In genomic region chr20:63050406-63050805, GRCh38 we compare ENCODE assay signal across 33 cellular contexts. TPM values are rescaled to one million over a fixed set of nuclear protein-coding genes. Genes with fewer than 3 reads are reported as not detected.
"Had no signal": no experiment of that assay in that cellular context is flagged by ENCODE, and none has a peak within 500 bp of the region (broad histone marks: within the 10 kb centered on the region; RNA-seq: fewer than 3 reads in every experiment).

No MANE protein-coding gene starts in this region.

- H3K4me1 ChIP-seq: esophagus muscularis mucosa, foreskin keratinocyte, gastroesophageal sphincter, heart right ventricle, left ventricle myocardium inferior, psoas muscle, tibial nerve, upper lobe of left lung had no signal

- DNase-seq: dermis blood vessel endothelial cell; effector memory CD4-positive, alpha-beta T cell; foreskin keratinocyte; hippocampal formation; kidney glomerular epithelial cell; left colon; left ventricle myocardium inferior; nucleus accumbens; ovary; stimulated activated CD4-positive, alpha-beta T cell treated with anti-CD3 and anti-CD28 coated beads, Interleukin-15, amount 100 ng/mL, for 24 hours; stimulated activated CD4-positive, alpha-beta T cell treated with anti-CD3 and anti-CD28 coated beads, Interleukin-2, amount 100 ng/mL, for 48 hours; stimulated activated naive B cell treated with anti-CD40 and anti-IgM and Interleukin-4, amounts not matched to agents 10 μg/mL and 1 μg/mL and 100 μg/mL, for 72 hours had no signal

- H3K9me3 Mint-ChIP-seq: stimulated activated naive CD8-positive, alpha-beta T cell treated with anti-CD3 and anti-CD28 coated beads, Interleukin-15, Interleukin-2, amounts not matched to agents 100 ng/mL and 50 ng/mL, for 24 hours had no signal

- H3K27ac ChIP-seq: coronary artery, esophagus muscularis mucosa, foreskin keratinocyte, gastroesophageal sphincter, heart right ventricle, left ventricle myocardium inferior, neural progenitor cell, ovary, psoas muscle, skin epidermis, thoracic aorta, tibial nerve, upper lobe of left lung had no signal

- H3K36me3 ChIP-seq: esophagus muscularis mucosa, gastroesophageal sphincter, heart right ventricle, left ventricle myocardium inferior, neural progenitor cell, ovary, thoracic aorta, tibial nerve, upper lobe of left lung had no signal

- H3K9ac ChIP-seq: neural progenitor cell had no signal

- H3K4me1 Mint-ChIP-seq: memory B cell, nephron had no signal

- H3K4me3 Mint-ChIP-seq: memory B cell; nephron; neural progenitor cell; stimulated activated naive B cell treated with anti-CD40 and anti-IgM and Interleukin-4, amounts not matched to agents 10 μg/mL and 1 μg/mL and 100 μg/mL, for 72 hours; stimulated activated naive CD8-positive, alpha-beta T cell treated with anti-CD3 and anti-CD28 coated beads, Interleukin-15, Interleukin-2, amounts not matched to agents 100 ng/mL and 50 ng/mL, for 24 hours had no signal

- H3K4me3 ChIP-seq: coronary artery, esophagus muscularis mucosa, gastroesophageal sphincter, heart right ventricle, left ventricle myocardium inferior, lung, neural progenitor cell, ovary, psoas muscle, skin epidermis, thoracic aorta, tibial nerve, upper lobe of left lung had no signal

- H3K27ac Mint-ChIP-seq: memory B cell; nephron; neural progenitor cell; stimulated activated naive B cell treated with anti-CD40 and anti-IgM and Interleukin-4, amounts not matched to agents 10 μg/mL and 1 μg/mL and 100 μg/mL, for 72 hours; stimulated activated naive CD8-positive, alpha-beta T cell treated with anti-CD3 and anti-CD28 coated beads, Interleukin-15, Interleukin-2, amounts not matched to agents 100 ng/mL and 50 ng/mL, for 24 hours had no signal

- H3K27me3 ChIP-seq: foreskin keratinocyte, ovary had no signal

- ATAC-seq: foreskin keratinocyte; gastroesophageal sphincter; heart right ventricle; left colon; psoas muscle; right cardiac atrium; stimulated activated naive B cell treated with anti-CD40 and anti-IgM and Interleukin-4, amounts not matched to agents 10 μg/mL and 1 μg/mL and 100 μg/mL, for 72 hours had no signal

- H3K9me3 ChIP-seq: esophagus muscularis mucosa, left ventricle myocardium inferior, ovary, psoas muscle, thoracic aorta, tibial nerve, upper lobe of left lung had no signal

- H3K36me3 Mint-ChIP-seq: memory B cell, neural progenitor cell had no signal

- FAIRE-seq: endothelial cell of umbilical vein, islet of Langerhans had no signal

RNA-seq across cellular contexts. Expression of gene BHLHE23, which starts 43.6 kb away (rescaled TPM):
- total RNA-seq: dermis blood vessel endothelial cell, endothelial cell of umbilical vein, epithelial cell of proximal tubule, esophagus muscularis mucosa, fibroblast of lung, foreskin keratinocyte, gastroesophageal sphincter, heart right ventricle, left colon, left ventricle myocardium inferior, lung, mononuclear cell, ovary, psoas muscle, renal cortical epithelial cell, right cardiac atrium, thoracic aorta, tibial nerve, upper lobe of left lung had no signal
- polyA plus RNA-seq: endothelial cell of umbilical vein, fibroblast of lung, foreskin keratinocyte, lung, ovary, psoas muscle, right cardiac atrium had no signal
